In genomic region chr17:5530265-5530782, GRCh38 we compare ENCODE assay signal across 29 cellular contexts. TPM values are rescaled to one million over a fixed set of nuclear protein-coding genes. Genes with fewer than 3 reads are reported as not detected.
DNase-seq lines count a peak whose midpoint lies in the region; ATAC-seq lines count a peak whose summit lies in the region.
"Had no signal": no experiment of that assay in that cellular context is flagged by ENCODE, and none has a peak within 500 bp of the region (broad histone marks: within the 10 kb centered on the region; RNA-seq: fewer than 3 reads in every experiment).

No MANE protein-coding gene starts in this region.

- peaks cover 4 to 5% of the 10 kb centered on the region in 2 donors for H3K36me3 Mint-ChIP-seq in activated T-cell treated with anti-CD3 and anti-CD28 coated beads, Interleukin-2, amount 50 U/mL, for 72 hours (ENCODE audit: insufficient read depth in 2 of 2)
- peaks cover 9% of the 10 kb centered on the region for H3K36me3 Mint-ChIP-seq in T-helper 17 cell (ENCODE audit: low read depth)
- peaks cover 73% of the 10 kb centered on the region for H3K36me3 Mint-ChIP-seq in stimulated activated memory B cell treated with anti-CD40 and anti-IgM and Interleukin-4, amounts not matched to agents 10 μg/mL and 1 μg/mL and 100 μg/mL, for 72 hours
- peaks cover 20 to 94% (median 25%) of the 10 kb centered on the region in 3 donors for H3K36me3 Mint-ChIP-seq in CD8-positive, alpha-beta memory T cell

- H3K9me3 Mint-ChIP-seq in activated T-cell treated with anti-CD3 and anti-CD28 coated beads, Interleukin-2, amount 50 U/mL, for 72 hours: no peaks in the 10 kb centered on the region
- H3K9me3 Mint-ChIP-seq in stimulated activated memory B cell treated with anti-CD40 and anti-IgM and Interleukin-4, amounts not matched to agents 10 μg/mL and 1 μg/mL and 100 μg/mL, for 72 hours: no peaks in the 10 kb centered on the region
- no peaks in the 10 kb centered on the region for H3K9me3 Mint-ChIP-seq in CD8-positive, alpha-beta memory T cell
- H3K9me3 Mint-ChIP-seq: CD4-positive, alpha-beta memory T cell had no signal

- H3K4me1 Mint-ChIP-seq in activated T-cell treated with anti-CD3 and anti-CD28 coated beads, Interleukin-2, amount 50 U/mL, for 72 hours (ENCODE audit: low read depth): peaks cover 18% of the 10 kb centered on the region
- H3K4me1 Mint-ChIP-seq in T-helper 17 cell: peaks cover 8% of the 10 kb centered on the region
- H3K4me1 Mint-ChIP-seq in stimulated activated memory B cell treated with anti-CD40 and anti-IgM and Interleukin-4, amounts not matched to agents 10 μg/mL and 1 μg/mL and 100 μg/mL, for 72 hours: no peaks in the 10 kb centered on the region
- H3K4me1 Mint-ChIP-seq in CD8-positive, alpha-beta memory T cell: no peaks in the 10 kb centered on the region

- no peaks in the 10 kb centered on the region for H3K4me1 ChIP-seq in CD8-positive, alpha-beta memory T cell (ENCODE audit: insufficient read depth, low read length)
- H3K4me1 ChIP-seq: HAP-1 had no signal

- no peak overlapping the region for H3K27ac ChIP-seq in CD8-positive, alpha-beta memory T cell (ENCODE audit: low read depth, low read length)
- H3K27ac ChIP-seq: BLaER1 treated with 17β-estradiol and CSF1 and Interleukin-3, amounts not matched to agents 10 nM and 100 nM; KMS-11; SK-N-MC had no signal

- CTCF ChIA-PET in CD8-positive, alpha-beta memory T cell (lab: Charles Lee): no interaction called here

- H3K27ac Mint-ChIP-seq in activated T-cell treated with anti-CD3 and anti-CD28 coated beads, Interleukin-2, amount 50 U/mL, for 72 hours: peak overlapping the region; percentile 21
- H3K27ac Mint-ChIP-seq in T-helper 17 cell: peak overlapping the region; percentile 21
- peak overlapping the region; percentile 12 for H3K27ac Mint-ChIP-seq in stimulated activated memory B cell treated with anti-CD40 and anti-IgM and Interleukin-4, amounts not matched to agents 10 μg/mL and 1 μg/mL and 100 μg/mL, for 72 hours
- H3K27ac Mint-ChIP-seq in CD8-positive, alpha-beta memory T cell: no peak overlapping the region

- H3K27me3 Mint-ChIP-seq in activated T-cell treated with anti-CD3 and anti-CD28 coated beads, Interleukin-2, amount 50 U/mL, for 72 hours (ENCODE audit: low read depth): no peaks in the 10 kb centered on the region
- no peaks in the 10 kb centered on the region for H3K27me3 Mint-ChIP-seq in T-helper 17 cell
- no peaks in the 10 kb centered on the region for H3K27me3 Mint-ChIP-seq in stimulated activated memory B cell treated with anti-CD40 and anti-IgM and Interleukin-4, amounts not matched to agents 10 μg/mL and 1 μg/mL and 100 μg/mL, for 72 hours
- no peaks in the 10 kb centered on the region for H3K27me3 Mint-ChIP-seq in CD8-positive, alpha-beta memory T cell
- H3K27me3 Mint-ChIP-seq: CD4-positive, alpha-beta memory T cell had no signal

- no peak for ATAC-seq in activated T-cell treated with anti-CD3 and anti-CD28 coated beads, Interleukin-2, amount 50 U/mL, for 72 hours (replicated peaks in 1 of 2)
- no peak for ATAC-seq in T-helper 17 cell
- no peak for ATAC-seq in stimulated activated memory B cell treated with anti-CD40 and anti-IgM and Interleukin-4, amounts not matched to agents 10 μg/mL and 1 μg/mL and 100 μg/mL, for 72 hours
- no peak for ATAC-seq in GM21737 (IDR thresholded peaks at IDR 0.05; ENCODE audit: unreplicated experiment)
- ATAC-seq: GM12878 had no signal

- POLR2A ChIA-PET in CD8-positive, alpha-beta memory T cell (lab: Charles Lee): interaction anchor here (0.7 kb wide), 1 partner anchor 30 kb away, joined by 3 read pairs; no protein-coding TSS in a partner anchor

- H3K27me3 ChIP-seq in CD8-positive, alpha-beta memory T cell (ENCODE audit: insufficient read depth, low read length, poor library complexity, severe bottlenecking): no peaks in the 10 kb centered on the region
- H3K27me3 ChIP-seq: BLaER1 treated with 17β-estradiol and CSF1 and Interleukin-3, amounts not matched to agents 10 nM and 100 nM had no signal

- H3K9me3 ChIP-seq in T-helper 17 cell (ENCODE audit: control insufficient read depth, low read length, poor library complexity, severe bottlenecking): no peaks in the 10 kb centered on the region
- no peaks in the 10 kb centered on the region for H3K9me3 ChIP-seq in CD8-positive, alpha-beta memory T cell (ENCODE audit: low read length)
- H3K9me3 ChIP-seq: BLaER1 treated with 17β-estradiol and CSF1 and Interleukin-3, amounts not matched to agents 10 nM and 100 nM; Caco-2; HAP-1 had no signal

- H3K36me3 ChIP-seq in CD8-positive, alpha-beta memory T cell (ENCODE audit: insufficient read depth, low read length): peaks cover 58% of the 10 kb centered on the region
- H3K36me3 ChIP-seq: HAP-1 had no signal

- H3K4me3 Mint-ChIP-seq in activated T-cell treated with anti-CD3 and anti-CD28 coated beads, Interleukin-2, amount 50 U/mL, for 72 hours: no peak overlapping the region
- H3K4me3 Mint-ChIP-seq in T-helper 17 cell: no peak overlapping the region
- H3K4me3 Mint-ChIP-seq in stimulated activated memory B cell treated with anti-CD40 and anti-IgM and Interleukin-4, amounts not matched to agents 10 μg/mL and 1 μg/mL and 100 μg/mL, for 72 hours: no peak overlapping the region
- H3K4me3 Mint-ChIP-seq in CD8-positive, alpha-beta memory T cell: no peak overlapping the region
- H3K4me3 Mint-ChIP-seq: CD4-positive, alpha-beta memory T cell had no signal

- no peak overlapping the region for H3K4me3 ChIP-seq in CD8-positive, alpha-beta memory T cell (ENCODE audit: low read length)
- H3K4me3 ChIP-seq: BLaER1 treated with 17β-estradiol and CSF1 and Interleukin-3, amounts not matched to agents 10 nM and 100 nM; GM12878; HAP-1; SK-N-MC had no signal

- DNase-seq in activated T-cell treated with anti-CD3 and anti-CD28 coated beads, Interleukin-2, amount 50 U/mL, for 72 hours: no peak
- no peak for DNase-seq in activated T-cell treated with anti-CD3 and anti-CD28 coated beads, Interleukin-2, amount 50 U/mL, for 1 hour
- DNase-seq in T-helper 17 cell: no peak
- DNase-seq in mesenteric fat pad (ENCODE audit: low spot score): peak; percentile 43
- no peak for DNase-seq in CD8-positive, alpha-beta memory T cell
- DNase-seq: AML-193; Caco-2; CD4-positive, alpha-beta memory T cell; DMS 273 treated with DMSO at 0.1 percent for 48 hours; DMS79; EL; GDM1; GOT3; IMR-90; NCI-H1092 treated with DMSO at 0.1 percent for 48 hours; NCI-H1436; NCI-H187; NCI-H2171 treated with DMSO at 0.1 percent for 48 hours; NCI-H345; NCI-H510A treated with DMSO at 0.1 percent for 48 hours; NCI-H774; SIG-M5 had no signal

RNA-seq across cellular contexts. Expression of gene MIS12, which starts 44.0 kb away (rescaled TPM):
- 10 to 100 TPM; 38.6 to 39.6 TPM for total RNA-seq in activated T-cell treated with anti-CD3 and anti-CD28 coated beads, Interleukin-2, amount 50 U/mL, for 72 hours
- total RNA-seq in T-helper 17 cell (10 to 100 TPM; 19.2 to 31.0 TPM), mesenteric fat pad (12.9 TPM)
- total RNA-seq in CD8-positive, alpha-beta memory T cell: 10 to 100 TPM; 47.3 to 48.1 TPM
- 21.7 TPM for polyA plus RNA-seq in CD8-positive, alpha-beta memory T cell

RNA-seq across cellular contexts. Expression of gene DERL2, which starts 44.3 kb away (rescaled TPM):
- 10 to 100 TPM; 71.5 to 87.3 TPM for total RNA-seq in activated T-cell treated with anti-CD3 and anti-CD28 coated beads, Interleukin-2, amount 50 U/mL, for 72 hours
- total RNA-seq in T-helper 17 cell: 10 to 100 TPM; 66.3 to 78.0 TPM
- total RNA-seq in mesenteric fat pad: 73.4 TPM
- 10 to 100 TPM; 92.0 to 98.3 TPM for total RNA-seq in CD8-positive, alpha-beta memory T cell
- 89.8 TPM for polyA plus RNA-seq in CD8-positive, alpha-beta memory T cell

RNA-seq across cellular contexts. Expression of gene NLRP1, which starts 54.0 kb away (rescaled TPM):
- 10 to 100 TPM; 79.0 to 83.9 TPM for total RNA-seq in activated T-cell treated with anti-CD3 and anti-CD28 coated beads, Interleukin-2, amount 50 U/mL, for 72 hours
- total RNA-seq in T-helper 17 cell (100 to 1,000 TPM; 190 to 200 TPM), mesenteric fat pad (23.8 TPM)
- total RNA-seq in CD8-positive, alpha-beta memory T cell: 10 to 100 TPM; 33.8 to 35.2 TPM
- polyA plus RNA-seq in CD8-positive, alpha-beta memory T cell: 37.6 TPM

Comparison
In these comparisons a context has a peak if more than half of its experiments do, and no peak if none do; other contexts are left out.
1. H3K27ac Mint-ChIP-seq: peak in activated T-cell treated with anti-CD3 and anti-CD28 coated beads, Interleukin-2, amount 50 U/mL, for 72 hours (single experiment), T-helper 17 cell (single experiment) and stimulated activated memory B cell treated with anti-CD40 and anti-IgM and Interleukin-4, amounts not matched to agents 10 μg/mL and 1 μg/mL and 100 μg/mL, for 72 hours (single experiment); none in CD8-positive, alpha-beta memory T cell (0 of 8).